ENCODE assay signal across 16 cellular contexts in genomic region chr4:41512139-41512538, GRCh38. TPM values are rescaled to one million over a fixed set of nuclear protein-coding genes. Genes with fewer than 3 reads are reported as not detected.
DNase-seq lines count a peak whose midpoint lies in the region; ATAC-seq and TF ChIP-seq lines count a peak whose summit lies in the region.
"Had no signal": no experiment of that assay in that cellular context is flagged by ENCODE, and none has a peak within 500 bp of the region (broad histone marks: within the 10 kb centered on the region; RNA-seq: fewer than 3 reads in every experiment).

No MANE protein-coding gene starts in this region.

- TF ChIP-seq POLR2A in right lobe of liver (IDR thresholded peaks at IDR 0.05), result no peak

- H3K4me2 ChIP-seq in BLaER1 treated with 17β-estradiol and CSF1 and Interleukin-3, amounts not matched to agents 10 nM and 100 nM, result peak overlapping the region in 7 of 11 experiments; percentile 48 to 84 (median 70); a peak in 14 of 22 replicates
- H3K4me2 ChIP-seq: SK-N-SH had no signal

- no peaks in the 10 kb centered on the region for H4K20me1 ChIP-seq in BLaER1 treated with 17β-estradiol and CSF1 and Interleukin-3, amounts not matched to agents 10 nM and 100 nM

- ATAC-seq in right lobe of liver (peak in 3 of 4 donors; percentile 50 to 70 (median 56)), WTC11 (no peak)

- 36% methylated on average over 1 of the region's 1 CpG for WGBS in right lobe of liver (ENCODE audit: insufficient coverage, low coverage, low lambda C conversion rate, missing lambda C conversion rate)

- no peaks in the 10 kb centered on the region; the same call in 1 of the 2 replicates for H3K27me3 Mint-ChIP-seq in WTC11 (ENCODE audit: low read depth)
- H3K27me3 Mint-ChIP-seq: CD4-positive, CD25-positive, alpha-beta regulatory T cell had no signal

- peak overlapping the region in 4 of 11 experiments; percentile 41 to 62 (median 53); a peak in 6 of 22 replicates for H3K9ac ChIP-seq in BLaER1 treated with 17β-estradiol and CSF1 and Interleukin-3, amounts not matched to agents 10 nM and 100 nM
- H3K9ac ChIP-seq: SK-N-SH had no signal

- peak overlapping the region in 8 of 11 experiments; percentile 3 to 84 (median 74); a peak in 13 of 22 replicates for H3K27ac ChIP-seq in BLaER1 treated with 17β-estradiol and CSF1 and Interleukin-3, amounts not matched to agents 10 nM and 100 nM
- no peak overlapping the region for H3K27ac ChIP-seq in right lobe of liver

- intact Hi-C loops in right lobe of liver (cut with DNase I), result no loop called here

- peaks cover 0 to 97% (median 60%) of the 10 kb centered on the region in 10 experiments; a peak in 14 of 20 replicates for H3K4me1 ChIP-seq in BLaER1 treated with 17β-estradiol and CSF1 and Interleukin-3, amounts not matched to agents 10 nM and 100 nM
- peaks cover 0 to 7% (median 0%) of the 10 kb centered on the region in 4 donors for H3K4me1 ChIP-seq in right lobe of liver

- H3K4me3 Mint-ChIP-seq in WTC11, result no peak overlapping the region
- H3K4me3 Mint-ChIP-seq: CD4-positive, CD25-positive, alpha-beta regulatory T cell had no signal

- H3K36me3 ChIP-seq in BLaER1 treated with 17β-estradiol and CSF1 and Interleukin-3, amounts not matched to agents 10 nM and 100 nM, result no peaks in the 10 kb centered on the region
- no peaks in the 10 kb centered on the region for H3K36me3 ChIP-seq in right lobe of liver

- no peak overlapping the region for H3K4me3 ChIP-seq in BLaER1 treated with 17β-estradiol and CSF1 and Interleukin-3, amounts not matched to agents 10 nM and 100 nM
- no peak overlapping the region for H3K4me3 ChIP-seq in right lobe of liver

- POLR2A ChIA-PET in WTC11 (lab: Charles Lee), result no interaction called here

- H3K27ac Mint-ChIP-seq in WTC11, result no peak overlapping the region
- H3K27ac Mint-ChIP-seq: CD4-positive, CD25-positive, alpha-beta regulatory T cell had no signal

- no peaks in the 10 kb centered on the region for H3K4me1 Mint-ChIP-seq in WTC11

- DNase-seq in MV-4-11 (lab: John Stamatoyannopoulos, UW), result peak; percentile 93
- DNase-seq in SIG-M5 treated with dmso at 0.1 percent for 504 hours (lab: John Stamatoyannopoulos, UW; ENCODE audit: unreplicated experiment), result peak; percentile 72
- DNase-seq in right lobe of liver, result no peak
- no peak for DNase-seq in WTC11 (ENCODE audit: low spot score)
- DNase-seq in DMS 273 (lab: John Stamatoyannopoulos, UW; ENCODE audit: unreplicated experiment), result no peak
- no peak for DNase-seq in NCI-H526 treated with DMSO at 0.1 percent for 48 hours (lab: John Stamatoyannopoulos, UW)
- DNase-seq in NCI-H1048 (lab: John Stamatoyannopoulos, UW), result no peak
- DNase-seq: CD4-positive, CD25-positive, alpha-beta regulatory T cell; DND-41; GDM1; KBM-7; NCI-H187 treated with DMSO at 0.1 percent for 48 hours; NCI-H2171 treated with DMSO at 0.1 percent for 48 hours; NCI-H510A; SK-N-SH had no signal

- H3K36me3 Mint-ChIP-seq in WTC11, result no peaks in the 10 kb centered on the region
- H3K36me3 Mint-ChIP-seq: CD4-positive, CD25-positive, alpha-beta regulatory T cell had no signal

- H3K27me3 ChIP-seq in BLaER1 treated with 17β-estradiol and CSF1 and Interleukin-3, amounts not matched to agents 10 nM and 100 nM, result no peaks in the 10 kb centered on the region
- H3K27me3 ChIP-seq in right lobe of liver, result no peaks in the 10 kb centered on the region

- H3K9me3 ChIP-seq in BLaER1 treated with 17β-estradiol and CSF1 and Interleukin-3, amounts not matched to agents 10 nM and 100 nM (replicated peaks in 1 of 11), result peaks cover 0 to 7% (median 0%) of the 10 kb centered on the region in 11 experiments; a peak in 2 of 22 replicates
- H3K9me3 ChIP-seq in right lobe of liver, result no peaks in the 10 kb centered on the region
- H3K9me3 ChIP-seq: SK-N-SH had no signal

- TF ChIP-seq CTCF in right lobe of liver (IDR thresholded peaks at IDR 0.05), result no peak
- no peak for TF ChIP-seq CTCF in WTC11 (IDR thresholded peaks at IDR 0.05)

- peaks cover 4% of the 10 kb centered on the region for H3K9me3 Mint-ChIP-seq in WTC11

- CTCF ChIA-PET in WTC11 (lab: Charles Lee), result no interaction called here

TF ChIP-seq in WTC11, 78 proteins besides CTCF, POLR2A, EP300 and RAD21 (continues in another document):
- no peak for TF ChIP-seq NR1H2 (CRISPR knock-in tag; IDR thresholded peaks at IDR 0.05)
- no peak for TF ChIP-seq ZNF263 (CRISPR knock-in tag; IDR thresholded peaks at IDR 0.05; ENCODE audit: low read depth)
- TF ChIP-seq FOXK1 (CRISPR knock-in tag; IDR thresholded peaks at IDR 0.05), result no peak
- TF ChIP-seq HMGXB4 (CRISPR knock-in tag; IDR thresholded peaks at IDR 0.05), result no peak
- TF ChIP-seq E2F4 (CRISPR knock-in tag; IDR thresholded peaks at IDR 0.05; ENCODE audit: borderline replicate concordance, low read depth), result no peak
- no peak for TF ChIP-seq FOXJ3 (CRISPR knock-in tag; IDR thresholded peaks at IDR 0.05; ENCODE audit: borderline replicate concordance)
- no peak for TF ChIP-seq GABPB1 (CRISPR knock-in tag; IDR thresholded peaks at IDR 0.05)
- TF ChIP-seq ETV6 (CRISPR knock-in tag; IDR thresholded peaks at IDR 0.05), result no peak
- TF ChIP-seq CREB1 (CRISPR knock-in tag; IDR thresholded peaks at IDR 0.05), result no peak
- no peak for TF ChIP-seq IRF2 (CRISPR knock-in tag; IDR thresholded peaks at IDR 0.05; ENCODE audit: borderline replicate concordance, low read depth)
- TF ChIP-seq FOXP1 (CRISPR knock-in tag; IDR thresholded peaks at IDR 0.05; ENCODE audit: borderline replicate concordance), result no peak
- TF ChIP-seq OVOL2 (CRISPR knock-in tag; IDR thresholded peaks at IDR 0.05; ENCODE audit: borderline replicate concordance), result no peak
- TF ChIP-seq NFE2L1 (CRISPR knock-in tag; IDR thresholded peaks at IDR 0.05), result no peak
- TF ChIP-seq E2F1 (CRISPR knock-in tag; IDR thresholded peaks at IDR 0.05), result no peak
- TF ChIP-seq ZNF232 (CRISPR knock-in tag; IDR thresholded peaks at IDR 0.05), result no peak
- TF ChIP-seq NFATC4 (CRISPR knock-in tag; IDR thresholded peaks at IDR 0.05), result no peak
- TF ChIP-seq AFF4 (CRISPR knock-in tag; IDR thresholded peaks at IDR 0.05; ENCODE audit: borderline replicate concordance), result no peak

RNA-seq across cellular contexts. Expression of gene LIMCH1, which starts 25.8 kb away (rescaled TPM):
- 10 to 100 TPM in 4 of 6 experiments, 1 to 10 TPM in 2; 8.3 to 26.9 (median 12.9) TPM for total RNA-seq in right lobe of liver
- total RNA-seq in WTC11 (2021), result 0.66 to 0.92 TPM (median 0.80 TPM) in 3 replicates

Comparison
In these comparisons a context has a peak if more than half of its experiments do, and no peak if none do; other contexts are left out.
1. H3K27ac ChIP-seq: peak in BLaER1 treated with 17β-estradiol and CSF1 and Interleukin-3, amounts not matched to agents 10 nM and 100 nM (8 of 11); none in right lobe of liver (0 of 3).
2. DNase-seq: peak in MV-4-11 (single experiment) and SIG-M5 treated with dmso at 0.1 percent for 504 hours (single experiment); none in right lobe of liver (0 of 3), WTC11 (single experiment), DMS 273 (single experiment), NCI-H526 treated with DMSO at 0.1 percent for 48 hours (single experiment) and NCI-H1048 (single experiment).